21 cellular contexts compared by ENCODE assay signal in the genomic region with DNA sequence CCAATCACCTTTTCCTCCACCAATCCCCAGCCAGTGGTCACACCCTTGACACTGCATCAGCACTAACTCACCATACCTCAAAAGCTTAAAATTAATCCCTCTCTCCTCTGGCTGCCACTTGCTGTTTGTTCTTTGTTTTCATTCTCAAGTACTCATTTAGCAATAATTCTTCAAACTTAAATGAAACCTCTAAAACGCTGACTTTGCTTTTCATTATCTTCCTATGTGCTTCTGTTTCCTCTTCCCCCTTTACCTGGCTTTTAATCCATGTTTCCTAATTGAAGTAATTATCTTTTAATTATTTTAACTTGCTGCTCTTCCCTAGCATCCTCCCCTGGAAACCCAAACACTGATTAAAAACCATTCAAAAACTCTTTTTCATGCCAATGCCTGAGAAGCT.
A peak's percentile ranks its signal among the peaks of the same experiment; 100 is the strongest.
DNase-seq lines count a peak whose midpoint lies in the region; ATAC-seq, FAIRE-seq and TF ChIP-seq lines count a peak whose summit lies in the region.
"Had no signal": no experiment of that assay in that cellular context is flagged by ENCODE, and none has a peak within 500 bp of the region (broad histone marks: within the 10 kb centered on the region; RNA-seq: fewer than 3 reads in every experiment).

No MANE protein-coding gene starts in this region.

- H2BK120ac ChIP-seq in IMR-90 (ENCODE audit: low read depth, low read length): peak overlapping the region; percentile 30; the same call in 1 of the 2 replicates

- H3K9ac ChIP-seq in HepG2 (ENCODE audit: insufficient read depth, low read depth, low read length) (no peak overlapping the region), IMR-90 (ENCODE audit: low read depth, low read length) (no peak overlapping the region)
- H3K9ac ChIP-seq: BLaER1 had no signal

- dilution Hi-C loops in IMR-90 (cut with HindIII; ENCODE audit: low sequenced_read_pairs, unreplicated experiment): no loop called here

- H3K9me3 ChIP-seq in HepG2 (ENCODE audit: low read length) (no peaks in the 10 kb centered on the region), right lobe of liver (no peaks in the 10 kb centered on the region), IMR-90 (ENCODE audit: control insufficient read depth, insufficient read depth, low read length) (no peaks in the 10 kb centered on the region)
- H3K9me3 ChIP-seq: BLaER1 had no signal

- ATAC-seq in HepG2: no peak
- no peak for ATAC-seq in right lobe of liver
- no peak for ATAC-seq in IMR-90 (ENCODE audit: low read depth)
- peak; percentile 65 for ATAC-seq in esophagus mucosa
- ATAC-seq: CD8-positive, alpha-beta T cell had no signal

- no peak for TF ChIP-seq POLR2A in HepG2 (IDR thresholded peaks at IDR 0.05; ENCODE audit: insufficient read depth in 1 of 2, low read depth in 2 of 2, low read length in 2 of 2)
- TF ChIP-seq POLR2A in right lobe of liver (IDR thresholded peaks at IDR 0.05): no peak
- TF ChIP-seq POLR2A in IMR-90 (IDR thresholded peaks at IDR 0.05; ENCODE audit: low read depth, low read length): no peak

- H3K79me1 ChIP-seq in IMR-90 (ENCODE audit: low read depth in 1 of 2, low read length in 2 of 2): no peaks in the 10 kb centered on the region

- H3K79me2 ChIP-seq in HepG2 (ENCODE audit: insufficient read depth, low read length): no peaks in the 10 kb centered on the region

- no peak overlapping the region for H2BK5ac ChIP-seq in IMR-90 (ENCODE audit: low read depth, low read length, poor library complexity, severe bottlenecking)

- TF ChIP-seq CTCF in HepG2 (CRISPR knock-in tag; IDR thresholded peaks at IDR 0.05) (no peak), right lobe of liver (IDR thresholded peaks at IDR 0.05) (no peak), IMR-90 (conservative IDR thresholded peaks at IDR 0.05; ENCODE audit: low read depth, low read length) (no peak)

- H3K4me1 ChIP-seq in HepG2 (ENCODE audit: insufficient read depth, low read length): no peaks in the 10 kb centered on the region
- H3K4me1 ChIP-seq in right lobe of liver: no peaks in the 10 kb centered on the region
- peaks cover 4% of the 10 kb centered on the region for H3K4me1 ChIP-seq in IMR-90 (ENCODE audit: control insufficient read depth, insufficient read depth, low read length)
- H3K4me1 ChIP-seq: BLaER1, Caco-2 had no signal

- intact Hi-C loops in HepG2 (cut with micrococcal nuclease; ENCODE audit: unreplicated experiment) (no loop called here), right lobe of liver (cut with DNase I) (no loop called here), IMR-90 (cut with micrococcal nuclease) (no loop called here)

- no peak overlapping the region for H4K91ac ChIP-seq in IMR-90 (ENCODE audit: insufficient read depth, low read depth, low read length)

- WGBS in HepG2 (ENCODE audit: low lambda C conversion rate): 0% methylated on average over 1 of the region's 1 CpG
- 62% methylated on average over 1 of the region's 1 CpG for WGBS in right lobe of liver (ENCODE audit: insufficient coverage, low coverage, low lambda C conversion rate, missing lambda C conversion rate)
- WGBS in IMR-90 (ENCODE audit: extremely low coverage in 2 of 2, insufficient read length in 1 of 2), 2 experiments: no CpG with 5 or more reads among the region's 1 CpG

- no peak for TF ChIP-seq EP300 in HepG2 (IDR thresholded peaks at IDR 0.05; ENCODE audit: low read depth in 2 of 2, low read length in 2 of 2)
- TF ChIP-seq EP300 in HepG2 (CRISPR knock-in tag; IDR thresholded peaks at IDR 0.05; ENCODE audit: borderline replicate concordance): no peak

- no peak overlapping the region for H2AK9ac ChIP-seq in IMR-90 (replicated peaks; ENCODE audit: low read depth, low read length, poor library complexity)

- H4K20me1 ChIP-seq in HepG2 (ENCODE audit: insufficient read depth, low read length) (no peaks in the 10 kb centered on the region), IMR-90 (ENCODE audit: insufficient read depth, low read length) (no peaks in the 10 kb centered on the region)
- H4K20me1 ChIP-seq: BLaER1 had no signal

- no peak overlapping the region for H4K5ac ChIP-seq in IMR-90 (ENCODE audit: low read depth, low read length)

- no peak overlapping the region for H3K4me2 ChIP-seq in HepG2 (ENCODE audit: low read depth, low read length)
- H3K4me2 ChIP-seq in IMR-90 (ENCODE audit: low read depth, low read length): no peak overlapping the region
- H3K4me2 ChIP-seq: BLaER1 had no signal

- H3K27me3 ChIP-seq in HepG2 (ENCODE audit: control insufficient read depth in 1 of 2, insufficient read depth in 2 of 2, low read length in 2 of 2) (no peaks in the 10 kb centered on the region), right lobe of liver (no peaks in the 10 kb centered on the region), IMR-90 (ENCODE audit: control insufficient read depth, insufficient read depth, low read length) (no peaks in the 10 kb centered on the region)
- H3K27me3 ChIP-seq: BLaER1 had no signal

- in situ Hi-C loops in HepG2 (cut with HindIII; ENCODE audit: extremely low pct_ligation_motif_present, low pct_unique_long_range_greater_than_20kb): no loop called here
- in situ Hi-C loops in IMR-90 (cut with MboI; ENCODE audit: low sequenced_read_pairs): no loop called here

- POLR2A ChIA-PET in HepG2 (lab: Yijun Ruan, JAX) (no interaction called here), IMR-90 (lab: Charles Lee; ENCODE audit: unreplicated experiment) (no interaction called here)

- H2BK20ac ChIP-seq in IMR-90 (ENCODE audit: low read depth, low read length): no peak overlapping the region; the same call in 1 of the 2 replicates

- no peaks in the 10 kb centered on the region; the same call in 1 of the 2 replicates for H3K9me1 ChIP-seq in IMR-90 (ENCODE audit: insufficient read depth, low read length)

- H3K56ac ChIP-seq in IMR-90 (ENCODE audit: extremely low read depth, insufficient read depth, low read length): no peak overlapping the region

- BruUV-seq in HepG2 (replicated peaks; lab: Mats Ljungman, UMichigan) (no TSS peak), IMR-90 (replicated peaks; lab: Mats Ljungman, UMichigan) (no TSS peak)

- H2AK5ac ChIP-seq in IMR-90 (ENCODE audit: low read depth, low read length): peak overlapping the region; percentile 77; the same call in 1 of the 2 replicates

- H3K4me3 ChIP-seq in HepG2 (replicated peaks in 1 of 3; ENCODE audit: insufficient read depth in 1 of 3, low read depth in 2 of 3, low read length in 3 of 3) (no peak overlapping the region), right lobe of liver (no peak overlapping the region), IMR-90 (ENCODE audit: insufficient read depth, low read depth, low read length) (no peak overlapping the region)
- H3K4me3 ChIP-seq: BLaER1 had no signal

- peak overlapping the region; percentile 76; the same call in 1 of the 2 replicates for H3K18ac ChIP-seq in IMR-90 (ENCODE audit: low read depth, low read length)

- H3K14ac ChIP-seq in IMR-90 (replicated peaks; ENCODE audit: low read depth, low read length): peak overlapping the region; percentile 2; the same call in 1 of the 2 replicates

- no peak overlapping the region for H3K4ac ChIP-seq in IMR-90 (ENCODE audit: low read depth, low read length)

- no peak overlapping the region for H3K23ac ChIP-seq in IMR-90 (ENCODE audit: low read depth, low read length)

- TF ChIP-seq RAD21 in HepG2 (CRISPR knock-in tag; IDR thresholded peaks at IDR 0.05) (no peak), IMR-90 (IDR thresholded peaks at IDR 0.05; ENCODE audit: low read length) (no peak)

- H3K27ac ChIP-seq in HepG2 (ENCODE audit: extremely low read length, insufficient read depth, low read length) (no peak overlapping the region), right lobe of liver (no peak overlapping the region), IMR-90 (ENCODE audit: insufficient read depth, low read length) (no peak overlapping the region)
- H3K27ac ChIP-seq: BLaER1, C4-2B had no signal

- no peak overlapping the region for H2AFZ ChIP-seq in HepG2 (ENCODE audit: low read length)
- no peak overlapping the region for H2AFZ ChIP-seq in IMR-90 (replicated peaks; ENCODE audit: low read length, poor library complexity)

- CTCF ChIA-PET in HepG2 (lab: Yijun Ruan, JAX; ENCODE audit: low intra/inter-chr PET ratio, low total read pairs): no interaction called here
- CTCF ChIA-PET in IMR-90 (lab: Yijun Ruan, JAX): no interaction called here

- H3K36me3 ChIP-seq in HepG2 (replicated peaks in 1 of 2; ENCODE audit: control insufficient read depth in 1 of 2, insufficient read depth in 2 of 2, low read length in 2 of 2) (no peaks in the 10 kb centered on the region), right lobe of liver (no peaks in the 10 kb centered on the region), IMR-90 (ENCODE audit: control insufficient read depth, insufficient read depth, low read length) (no peaks in the 10 kb centered on the region)
- H3K36me3 ChIP-seq: BLaER1 had no signal

- DNase-seq in HepG2 (ENCODE audit: low spot score) (no peak), right lobe of liver (no peak), IMR-90 (no peak), NCI-H1436 treated with DMSO at 0.1 percent for 48 hours (lab: John Stamatoyannopoulos, UW) (no peak), NCI-H345 treated with DMSO at 0.1 percent for 48 hours (lab: John Stamatoyannopoulos, UW; ENCODE audit: unreplicated experiment) (no peak)
- DNase-seq: Caco-2; CD4-positive, CD25-positive, alpha-beta regulatory T cell; CD8-positive, alpha-beta T cell; DMS 273 treated with DMSO at 0.1 percent for 48 hours; DMS79; EL; GDM1; GOT3; H7; HCEC 1CT had no signal

- FAIRE-seq in HepG2 (lab: Jason Lieb, UNC): no peak
- FAIRE-seq: D721Med, GM12891, GM18507 had no signal

- H2BK15ac ChIP-seq in IMR-90 (ENCODE audit: low read depth, low read length): no peak overlapping the region

- H4K8ac ChIP-seq in IMR-90 (ENCODE audit: low read depth in 2 of 2, low read length in 2 of 2): no peak overlapping the region

TF ChIP-seq in HepG2, 621 proteins besides CTCF, POLR2A, EP300 and RAD21:
- TF ChIP-seq MAFK (conservative IDR thresholded peaks at IDR 0.05 in 1 of 2, IDR thresholded peaks at IDR 0.05 in 1 of 2; ENCODE audit: low read length in 2 of 2) (peak; percentile 55 to 80), MAFF (IDR thresholded peaks at IDR 0.05; ENCODE audit: low read depth, low read length) (peak; percentile 69), SIX4 (CRISPR knock-in tag; IDR thresholded peaks at IDR 0.05) (no peak)

TF ChIP-seq in IMR-90, 13 proteins besides CTCF, POLR2A, EP300 and RAD21:
- TF ChIP-seq BHLHE40 (IDR thresholded peaks at IDR 0.05; ENCODE audit: low read depth, low read length): no peak
- peak; percentile 91 for TF ChIP-seq MAFK (IDR thresholded peaks at IDR 0.05; ENCODE audit: low read depth, low read length)
